ENCODE assay signal across 18 cellular contexts in the genomic region with DNA sequence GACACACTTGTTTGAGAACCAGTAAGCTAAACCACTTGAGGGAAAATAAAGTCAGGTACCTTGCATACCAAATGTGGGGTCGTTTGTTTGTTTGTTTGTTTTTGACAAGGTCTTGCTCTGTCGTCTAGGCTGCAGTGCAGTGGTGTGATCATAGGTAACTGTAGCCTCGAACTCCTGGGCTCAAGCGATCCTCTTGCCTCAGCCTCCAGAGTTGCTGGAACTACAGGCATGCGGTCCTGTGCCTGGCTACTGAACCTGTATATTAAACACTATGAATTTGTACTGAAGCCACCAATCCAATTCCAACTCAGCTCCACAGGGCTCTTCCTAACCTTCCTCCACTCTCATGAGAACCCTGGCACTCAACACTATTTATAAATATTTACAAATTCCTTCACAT. TPM values are rescaled to one million over a fixed set of nuclear protein-coding genes. Genes with fewer than 3 reads are reported as not detected.
DNase-seq lines count a peak whose midpoint lies in the region; ATAC-seq, FAIRE-seq and TF ChIP-seq lines count a peak whose summit lies in the region.
"Had no signal": no experiment of that assay in that cellular context is flagged by ENCODE, and none has a peak within 500 bp of the region (broad histone marks: within the 10 kb centered on the region; RNA-seq: fewer than 3 reads in every experiment).

No MANE protein-coding gene starts in this region.

- ATAC-seq in IMR-90 (ENCODE audit: low read depth) (peak; percentile 27; the same call in 1 of the 2 replicates), HepG2 (peak; percentile 15), GM19023 (IDR thresholded peaks at IDR 0.05; ENCODE audit: unreplicated experiment) (no peak), GM19452 (IDR thresholded peaks at IDR 0.05; ENCODE audit: unreplicated experiment) (no peak)
- ATAC-seq in stimulated activated effector memory CD8-positive, alpha-beta T cell treated with anti-CD3 and anti-CD28 coated beads, Interleukin-12 subunit alpha, Interleukin-12 subunit beta, amount 100 ng/mL, for 72 hours = no peak

- H3K9ac ChIP-seq in IMR-90 (ENCODE audit: low read depth, low read length) (no peak overlapping the region), HepG2 (ENCODE audit: insufficient read depth, low read depth, low read length) (peak overlapping the region; percentile 49; the same call in 1 of the 2 replicates)
- H3K9ac ChIP-seq: GM23248 had no signal

- H3K14ac ChIP-seq in IMR-90 (replicated peaks; ENCODE audit: low read depth, low read length) = no peak overlapping the region

- no peak for DNase-seq in Caco-2
- no peak for DNase-seq in IMR-90
- no peak for DNase-seq in HepG2 (ENCODE audit: low spot score)
- no peak for DNase-seq in stimulated activated effector memory CD8-positive, alpha-beta T cell treated with anti-CD3 and anti-CD28 coated beads, Interleukin-12 subunit alpha, Interleukin-12 subunit beta, amount 100 ng/mL, for 72 hours (ENCODE audit: low spot score in 2 of 2)
- DNase-seq in HUDEP-2 (lab: John Stamatoyannopoulos, UW; ENCODE audit: unreplicated experiment in 76 of 76) = no peak
- no peak for DNase-seq in OCI-LY7 (ENCODE audit: low spot score)
- DNase-seq: C1 segment of cervical spinal cord; CD4-positive, alpha-beta T cell; DMS79 treated with DMSO at 0.1 percent for 48 hours; EL; GM23248; H7; KBM-7 had no signal

- H2BK15ac ChIP-seq in IMR-90 (ENCODE audit: low read depth, low read length) = no peak overlapping the region

- no peaks in the 10 kb centered on the region for H3K9me3 Mint-ChIP-seq in Caco-2 (ENCODE audit: unreplicated experiment)
- no peaks in the 10 kb centered on the region for H3K9me3 Mint-ChIP-seq in stimulated activated effector memory CD8-positive, alpha-beta T cell treated with anti-CD3 and anti-CD28 coated beads, Interleukin-12 subunit alpha, Interleukin-12 subunit beta, amount 100 ng/mL, for 72 hours
- H3K9me3 Mint-ChIP-seq: CD4-positive, alpha-beta T cell had no signal

- no peak overlapping the region for H2BK5ac ChIP-seq in IMR-90 (ENCODE audit: low read depth, low read length, poor library complexity, severe bottlenecking)

- intact Hi-C loops in Caco-2 (cut with micrococcal nuclease; ENCODE audit: unreplicated experiment) (loop anchor here (2.0 kb wide), 1 partner anchor 17 kb away; no protein-coding TSS in a partner anchor), IMR-90 (cut with micrococcal nuclease) (no loop called here), HepG2 (cut with micrococcal nuclease; ENCODE audit: unreplicated experiment) (no loop called here), OCI-LY7 (cut with micrococcal nuclease; ENCODE audit: unreplicated experiment) (no loop called here)

- H2BK120ac ChIP-seq in IMR-90 (ENCODE audit: low read depth, low read length) = no peak overlapping the region

- no peak overlapping the region for H2AK5ac ChIP-seq in IMR-90 (ENCODE audit: low read depth, low read length)

- H3K4ac ChIP-seq in IMR-90 (ENCODE audit: low read depth, low read length) = no peak overlapping the region

- TF ChIP-seq RAD21 in IMR-90 (IDR thresholded peaks at IDR 0.05; ENCODE audit: low read length) (no peak), HepG2 (CRISPR knock-in tag; IDR thresholded peaks at IDR 0.05) (no peak)

- H3K36me3 ChIP-seq in Caco-2 (ENCODE audit: control insufficient read depth, insufficient read depth, low read length) (no peaks in the 10 kb centered on the region; the same call in 1 of the 2 replicates), IMR-90 (ENCODE audit: control insufficient read depth, insufficient read depth, low read length) (no peaks in the 10 kb centered on the region; the same call in 1 of the 2 replicates), HepG2 (replicated peaks in 1 of 2; ENCODE audit: control insufficient read depth in 1 of 2, insufficient read depth in 2 of 2, low read length in 2 of 2) (peaks cover 2 to 13% of the 10 kb centered on the region in 2 experiments; a peak in 2 of 5 replicates), OCI-LY7 (ENCODE audit: insufficient read depth, low read length) (peaks cover 38% of the 10 kb centered on the region)

- H2BK20ac ChIP-seq in IMR-90 (ENCODE audit: low read depth, low read length) = no peak overlapping the region

- H3K27me3 ChIP-seq in Caco-2 (replicated peaks; ENCODE audit: control insufficient read depth, insufficient read depth, low read length) (no peaks in the 10 kb centered on the region), IMR-90 (ENCODE audit: control insufficient read depth, insufficient read depth, low read length) (no peaks in the 10 kb centered on the region), HepG2 (ENCODE audit: control insufficient read depth in 1 of 2, insufficient read depth in 2 of 2, low read length in 2 of 2) (no peaks in the 10 kb centered on the region)

- no peaks in the 10 kb centered on the region for H4K20me1 ChIP-seq in IMR-90 (ENCODE audit: insufficient read depth, low read length)
- H4K20me1 ChIP-seq in HepG2 (ENCODE audit: insufficient read depth, low read length) = no peaks in the 10 kb centered on the region
- no peaks in the 10 kb centered on the region for H4K20me1 ChIP-seq in OCI-LY7 (ENCODE audit: insufficient read depth, low read length)

- no peak overlapping the region for H3K23ac ChIP-seq in IMR-90 (ENCODE audit: low read depth, low read length)

- WGBS in IMR-90 (ENCODE audit: extremely low coverage in 2 of 2, insufficient read length in 1 of 2), 2 experiments = no CpG with 5 or more reads among the region's 5 CpGs
- WGBS in HepG2 (ENCODE audit: low lambda C conversion rate) = 64% methylated on average over 5 of the region's 5 CpGs

- H4K8ac ChIP-seq in IMR-90 (ENCODE audit: low read depth in 2 of 2, low read length in 2 of 2) = no peak overlapping the region

- TF ChIP-seq CTCF in Caco-2 (IDR thresholded peaks at IDR 0.05; ENCODE audit: insufficient read depth in 1 of 2, low read depth in 1 of 2, low read length in 1 of 2, severe bottlenecking in 1 of 2, unreplicated experiment in 1 of 2) (no peak), IMR-90 (conservative IDR thresholded peaks at IDR 0.05; ENCODE audit: low read depth, low read length) (no peak), HepG2 (CRISPR knock-in tag; IDR thresholded peaks at IDR 0.05) (no peak), OCI-LY7 (conservative IDR thresholded peaks at IDR 0.05; ENCODE audit: low read length) (no peak)

- H3K9me2 ChIP-seq in OCI-LY7 (ENCODE audit: insufficient read depth, low read length) = no peaks in the 10 kb centered on the region

- H3K4me1 Mint-ChIP-seq in Caco-2 (ENCODE audit: low read depth, unreplicated experiment) = peaks cover 8% of the 10 kb centered on the region
- H3K4me1 Mint-ChIP-seq in stimulated activated effector memory CD8-positive, alpha-beta T cell treated with anti-CD3 and anti-CD28 coated beads, Interleukin-12 subunit alpha, Interleukin-12 subunit beta, amount 100 ng/mL, for 72 hours = peaks cover 10% of the 10 kb centered on the region

- dilution Hi-C loops in IMR-90 (cut with HindIII; ENCODE audit: low sequenced_read_pairs, unreplicated experiment) = no loop called here

- H3K4me1 ChIP-seq in Caco-2 (peaks cover 8% of the 10 kb centered on the region; the same call in 1 of the 2 replicates), IMR-90 (ENCODE audit: control insufficient read depth, insufficient read depth, low read length) (peaks cover 3% of the 10 kb centered on the region; the same call in 1 of the 2 replicates), HepG2 (ENCODE audit: insufficient read depth, low read length) (peaks cover 67% of the 10 kb centered on the region), OCI-LY7 (ENCODE audit: insufficient read depth, low read length, poor library complexity, severe bottlenecking) (no peaks in the 10 kb centered on the region)

- no TSS peak for BruUV-seq in Caco-2 (replicated peaks; lab: Mats Ljungman, UMichigan)
- no TSS peak for BruUV-seq in IMR-90 (replicated peaks; lab: Mats Ljungman, UMichigan)
- BruUV-seq in HepG2 (replicated peaks; lab: Mats Ljungman, UMichigan) = TSS peak; percentile 16
- BruUV-seq in OCI-LY7 (replicated peaks; lab: Mats Ljungman, UMichigan) = no TSS peak

- in situ Hi-C loops in IMR-90 (cut with MboI; ENCODE audit: low sequenced_read_pairs) = no loop called here
- in situ Hi-C loops in HepG2 (cut with HindIII; ENCODE audit: extremely low pct_ligation_motif_present, low pct_unique_long_range_greater_than_20kb) = no loop called here

- CTCF ChIA-PET in Caco-2 (lab: Charles Lee) = interaction anchor here (0.7 kb wide), 1 partner anchor 45 kb away, joined by 3 read pairs; no protein-coding TSS in a partner anchor
- CTCF ChIA-PET in IMR-90 (lab: Yijun Ruan, JAX) = no interaction called here
- CTCF ChIA-PET in HepG2 (lab: Yijun Ruan, JAX; ENCODE audit: low intra/inter-chr PET ratio, low total read pairs) = no interaction called here
- CTCF ChIA-PET in OCI-LY7 (lab: Charles Lee; ENCODE audit: unreplicated experiment) = no interaction called here

- H3K36me3 Mint-ChIP-seq in Caco-2 (ENCODE audit: insufficient read depth, unreplicated experiment) = peaks cover 22% of the 10 kb centered on the region
- H3K36me3 Mint-ChIP-seq in stimulated activated effector memory CD8-positive, alpha-beta T cell treated with anti-CD3 and anti-CD28 coated beads, Interleukin-12 subunit alpha, Interleukin-12 subunit beta, amount 100 ng/mL, for 72 hours = peaks cover 57% of the 10 kb centered on the region

- no peak overlapping the region for H4K5ac ChIP-seq in IMR-90 (ENCODE audit: low read depth, low read length)

- peak overlapping the region; percentile 52 for H3K27ac Mint-ChIP-seq in Caco-2 (ENCODE audit: unreplicated experiment)
- H3K27ac Mint-ChIP-seq in stimulated activated effector memory CD8-positive, alpha-beta T cell treated with anti-CD3 and anti-CD28 coated beads, Interleukin-12 subunit alpha, Interleukin-12 subunit beta, amount 100 ng/mL, for 72 hours = peak overlapping the region; percentile 6
- H3K27ac Mint-ChIP-seq: B cell; CD4-positive, alpha-beta T cell had no signal

- POLR2A ChIA-PET in Caco-2 (lab: Charles Lee) = interaction anchor here (0.7 kb wide), 1 partner anchor 27 kb away, joined by 3 read pairs; no protein-coding TSS in a partner anchor
- POLR2A ChIA-PET in IMR-90 (lab: Charles Lee; ENCODE audit: unreplicated experiment) = no interaction called here
- POLR2A ChIA-PET in HepG2 (lab: Yijun Ruan, JAX) = interaction anchor here (2.1 to 4.7 kb wide), 2 partner anchors 16 to 25 kb away, joined by 6 to 25 read pairs; no protein-coding TSS in a partner anchor
- POLR2A ChIA-PET in OCI-LY7 (lab: Charles Lee) = interaction anchor here (0.7 to 1.0 kb wide), 2 partner anchors 11 to 1255 kb away, joined by 3 read pairs; no protein-coding TSS in a partner anchor

- H2AFZ ChIP-seq in IMR-90 (replicated peaks; ENCODE audit: low read length, poor library complexity) (no peak overlapping the region), HepG2 (ENCODE audit: low read length) (no peak overlapping the region), OCI-LY7 (ENCODE audit: low read length) (no peak overlapping the region)
- H2AFZ ChIP-seq: GM23248 had no signal

- no peaks in the 10 kb centered on the region for H3K27me3 Mint-ChIP-seq in Caco-2 (ENCODE audit: insufficient read depth, unreplicated experiment)
- H3K27me3 Mint-ChIP-seq: B cell; CD4-positive, alpha-beta T cell had no signal

- no peak overlapping the region for H3K56ac ChIP-seq in IMR-90 (ENCODE audit: extremely low read depth, insufficient read depth, low read length)

- H3K9me3 ChIP-seq in Caco-2 (no peaks in the 10 kb centered on the region), IMR-90 (ENCODE audit: control insufficient read depth, insufficient read depth, low read length) (peaks cover 5% of the 10 kb centered on the region), HepG2 (ENCODE audit: low read length) (no peaks in the 10 kb centered on the region), OCI-LY7 (ENCODE audit: low read length) (no peaks in the 10 kb centered on the region)

- H3K9me1 ChIP-seq in IMR-90 (ENCODE audit: insufficient read depth, low read length) = peaks cover 5% of the 10 kb centered on the region; the same call in 1 of the 2 replicates

- no peaks in the 10 kb centered on the region for H3K79me2 ChIP-seq in HepG2 (ENCODE audit: insufficient read depth, low read length)
- H3K79me2 ChIP-seq in OCI-LY7 (ENCODE audit: insufficient read depth, low read depth, low read length) = no peaks in the 10 kb centered on the region

- peak; percentile 40 for FAIRE-seq in HepG2 (lab: Jason Lieb, UNC)
- FAIRE-seq: G401.6, GM12892 had no signal

- H3K4me2 ChIP-seq in IMR-90 (ENCODE audit: low read depth, low read length) (no peak overlapping the region), HepG2 (ENCODE audit: low read depth, low read length) (peak overlapping the region; percentile 55), OCI-LY7 (ENCODE audit: low read length) (no peak overlapping the region)

- H3K4me3 Mint-ChIP-seq in Caco-2 (ENCODE audit: unreplicated experiment) = no peak overlapping the region
- H3K4me3 Mint-ChIP-seq in stimulated activated effector memory CD8-positive, alpha-beta T cell treated with anti-CD3 and anti-CD28 coated beads, Interleukin-12 subunit alpha, Interleukin-12 subunit beta, amount 100 ng/mL, for 72 hours = no peak overlapping the region
- H3K4me3 Mint-ChIP-seq: B cell; CD4-positive, alpha-beta T cell had no signal

- no peaks in the 10 kb centered on the region; a peak in 1 of 4 replicates for H3K79me1 ChIP-seq in IMR-90 (ENCODE audit: low read depth in 1 of 2, low read length in 2 of 2)

- H2AK9ac ChIP-seq in IMR-90 (replicated peaks; ENCODE audit: low read depth, low read length, poor library complexity) = no peak overlapping the region

- no peak for TF ChIP-seq EP300 in HepG2 (IDR thresholded peaks at IDR 0.05; ENCODE audit: low read depth in 2 of 2, low read length in 2 of 2)
- no peak for TF ChIP-seq EP300 in HepG2 (CRISPR knock-in tag; IDR thresholded peaks at IDR 0.05; ENCODE audit: borderline replicate concordance)

- H4K91ac ChIP-seq in IMR-90 (ENCODE audit: insufficient read depth, low read depth, low read length) = no peak overlapping the region

- no peak overlapping the region for H3K18ac ChIP-seq in IMR-90 (ENCODE audit: low read depth, low read length)

- no peak overlapping the region for H3K4me3 ChIP-seq in Caco-2 (ENCODE audit: low read depth, low read length)
- no peak overlapping the region for H3K4me3 ChIP-seq in IMR-90 (ENCODE audit: insufficient read depth, low read depth, low read length)
- no peak overlapping the region for H3K4me3 ChIP-seq in HepG2 (replicated peaks in 1 of 3; ENCODE audit: insufficient read depth in 1 of 3, low read depth in 2 of 3, low read length in 3 of 3)
- H3K4me3 ChIP-seq in OCI-LY7 (ENCODE audit: low read depth, low read length, poor library complexity, severe bottlenecking) = no peak overlapping the region
- H3K4me3 ChIP-seq: GM23248 had no signal

- TF ChIP-seq POLR2A in IMR-90 (IDR thresholded peaks at IDR 0.05; ENCODE audit: low read depth, low read length) = no peak
- no peak for TF ChIP-seq POLR2A in HepG2 (IDR thresholded peaks at IDR 0.05; ENCODE audit: insufficient read depth in 1 of 2, low read depth in 2 of 2, low read length in 2 of 2)

- no peak overlapping the region for H3K27ac ChIP-seq in IMR-90 (ENCODE audit: insufficient read depth, low read length)
- H3K27ac ChIP-seq in HepG2 (ENCODE audit: extremely low read length, insufficient read depth, low read length) = peak overlapping the region; percentile 67
- no peak overlapping the region for H3K27ac ChIP-seq in OCI-LY7 (ENCODE audit: low read depth, low read length, poor library complexity, severe bottlenecking)
- H3K27ac ChIP-seq: GM23248 had no signal

RNA-seq across cellular contexts. Expression of a gene that starts 51.9 kb away (rescaled TPM):
- total RNA-seq in Caco-2 (2022) (39.7 and 43.9 TPM in 2 replicates), IMR-90 (2012; rRNA removed) (12.7 and 14.4 TPM in 2 replicates), HepG2 (2016; rRNA removed; fragmentation: Illumina TruSeq; extraction: Trizol) (28.2 and 31.9 TPM in 2 replicates), OCI-LY7 (2022) (43.4 and 45.6 TPM in 2 replicates)
- polyA plus RNA-seq in IMR-90 (2012; rRNA removed) (11.8 and 13.7 TPM in 2 replicates), HepG2 (2011; rRNA removed) (11.4 and 13.6 TPM in 2 replicates)
- 6.5 and 8.4 TPM in 2 replicates for polyA plus RNA-seq in IMR-90 (2012; cell fraction: cytosol; rRNA removed)
- polyA plus RNA-seq in IMR-90 (2012; cell fraction: nucleus; rRNA removed; ENCODE audit: low replicate concordance) = 32.2 and 32.7 TPM in 2 replicates
- total RNA-seq in HepG2 (2016; cell fraction: cytosol; rRNA removed; fragmentation: Illumina TruSeq; extraction: Trizol; ENCODE audit: low read depth) = 18.6 and 20.3 TPM in 2 replicates
- 25.4 and 28.2 TPM in 2 replicates for total RNA-seq in HepG2 (2016; cell fraction: insoluble cytoplasmic fraction; rRNA removed; fragmentation: Illumina TruSeq; extraction: Trizol)
- total RNA-seq in HepG2 (2016; cell fraction: membrane; rRNA removed; fragmentation: Illumina TruSeq; extraction: Trizol) = 17.7 and 18.1 TPM in 2 replicates
- 36.0 and 41.1 TPM in 2 replicates for total RNA-seq in HepG2 (2016; cell fraction: nucleus; rRNA removed; fragmentation: Illumina TruSeq; extraction: Trizol)
- polyA plus RNA-seq in HepG2 (2011; cell fraction: cytosol; rRNA removed) = 7.5 and 8.1 TPM in 2 replicates
- 45.3 and 46.4 TPM in 2 replicates for polyA plus RNA-seq in HepG2 (2011; cell fraction: nucleus; rRNA removed)
- 25.4 and 26.4 TPM in 2 replicates for polyA plus RNA-seq in HepG2 (2012)
- 3.6 and 3.7 TPM in 2 replicates for polyA plus RNA-seq in HepG2 (2016; cell fraction: cytosol; fragmentation: Illumina TruSeq; extraction: Trizol; ENCODE audit: low read depth)
- polyA plus RNA-seq in HepG2 (2016; cell fraction: insoluble cytoplasmic fraction; fragmentation: Illumina TruSeq; extraction: Trizol; ENCODE audit: low read depth) = 23.4 and 32.9 TPM in 2 replicates
- 9.8 and 10.7 TPM in 2 replicates for polyA plus RNA-seq in HepG2 (2016; cell fraction: membrane; fragmentation: Illumina TruSeq; extraction: Trizol; ENCODE audit: low read depth)
- polyA plus RNA-seq in HepG2 (2016; cell fraction: nucleus; fragmentation: Illumina TruSeq; extraction: Trizol; ENCODE audit: insufficient read depth, low read depth) = 61.5 and 63.2 TPM in 2 replicates
- 17.8 and 29.5 TPM in 2 replicates for polyA minus RNA-seq in HepG2 (2011; rRNA and poly(A)+ RNA removed; ENCODE audit: low replicate concordance)
- 12.8 and 16.9 TPM in 2 replicates for polyA minus RNA-seq in HepG2 (2011; cell fraction: cytosol; rRNA and poly(A)+ RNA removed)
- 37.2 and 39.9 TPM in 2 replicates for polyA minus RNA-seq in HepG2 (2011; cell fraction: nucleus; rRNA and poly(A)+ RNA removed)
- 20.8 and 30.3 TPM in 2 replicates for total RNA-seq in OCI-LY7 (2014; rRNA removed; shearing (Covaris generic))

RNA-seq across cellular contexts. Expression of a gene that starts 59.4 kb away (rescaled TPM):
- 115 and 120 TPM in 2 replicates for total RNA-seq in Caco-2 (2022)
- 36.4 and 47.0 TPM in 2 replicates for total RNA-seq in IMR-90 (2012; rRNA removed)
- polyA plus RNA-seq in IMR-90 (2012; rRNA removed) = 58.1 and 63.2 TPM in 2 replicates
- polyA plus RNA-seq in IMR-90 (2012; cell fraction: cytosol; rRNA removed) = 57.9 and 67.8 TPM in 2 replicates
- 25.7 and 35.4 TPM in 2 replicates for polyA plus RNA-seq in IMR-90 (2012; cell fraction: nucleus; rRNA removed; ENCODE audit: low replicate concordance)
- 47.1 and 83.5 TPM in 2 replicates for total RNA-seq in HepG2 (2016; rRNA removed; fragmentation: Illumina TruSeq; extraction: Trizol)
- 30.5 and 33.0 TPM in 2 replicates for total RNA-seq in HepG2 (2016; cell fraction: cytosol; rRNA removed; fragmentation: Illumina TruSeq; extraction: Trizol; ENCODE audit: low read depth)
- total RNA-seq in HepG2 (2016; cell fraction: insoluble cytoplasmic fraction; rRNA removed; fragmentation: Illumina TruSeq; extraction: Trizol) = 48.8 and 85.3 TPM in 2 replicates
- 54.4 and 54.7 TPM in 2 replicates for total RNA-seq in HepG2 (2016; cell fraction: membrane; rRNA removed; fragmentation: Illumina TruSeq; extraction: Trizol)
- total RNA-seq in HepG2 (2016; cell fraction: nucleus; rRNA removed; fragmentation: Illumina TruSeq; extraction: Trizol) = 37.1 and 40.2 TPM in 2 replicates
- polyA plus RNA-seq in HepG2 (2011; rRNA removed) = 159 and 162 TPM in 2 replicates
- 187 and 245 TPM in 2 replicates for polyA plus RNA-seq in HepG2 (2011; cell fraction: cytosol; rRNA removed)
- polyA plus RNA-seq in HepG2 (2011; cell fraction: nucleus; rRNA removed) = 97.8 and 101 TPM in 2 replicates
- polyA plus RNA-seq in HepG2 (2012) = 151 and 164 TPM in 2 replicates
- 53.6 and 57.2 TPM in 2 replicates for polyA plus RNA-seq in HepG2 (2016; cell fraction: cytosol; fragmentation: Illumina TruSeq; extraction: Trizol; ENCODE audit: low read depth)
- polyA plus RNA-seq in HepG2 (2016; cell fraction: insoluble cytoplasmic fraction; fragmentation: Illumina TruSeq; extraction: Trizol; ENCODE audit: low read depth) = 224 and 233 TPM in 2 replicates
- polyA plus RNA-seq in HepG2 (2016; cell fraction: membrane; fragmentation: Illumina TruSeq; extraction: Trizol; ENCODE audit: low read depth) = 81.4 and 91.5 TPM in 2 replicates
- 100 and 106 TPM in 2 replicates for polyA plus RNA-seq in HepG2 (2016; cell fraction: nucleus; fragmentation: Illumina TruSeq; extraction: Trizol; ENCODE audit: insufficient read depth, low read depth)
- 115 and 322 TPM in 2 replicates for polyA minus RNA-seq in HepG2 (2011; rRNA and poly(A)+ RNA removed; ENCODE audit: low replicate concordance)
- 172 TPM in 2 replicates for polyA minus RNA-seq in HepG2 (2011; cell fraction: cytosol; rRNA and poly(A)+ RNA removed)
- 70.4 and 93.7 TPM in 2 replicates for polyA minus RNA-seq in HepG2 (2011; cell fraction: nucleus; rRNA and poly(A)+ RNA removed)
- 29.3 and 36.9 TPM in 2 replicates for total RNA-seq in OCI-LY7 (2014; rRNA removed; shearing (Covaris generic))
- total RNA-seq in OCI-LY7 (2022) = 62.2 and 68.7 TPM in 2 replicates

Comparison
In these comparisons a context has a peak if more than half of its experiments do, and no peak if none do; other contexts are left out.
1. ATAC-seq: peak in IMR-90 (single experiment) and HepG2 (single experiment); none in stimulated activated effector memory CD8-positive, alpha-beta T cell treated with anti-CD3 and anti-CD28 coated beads, Interleukin-12 subunit alpha, Interleukin-12 subunit beta, amount 100 ng/mL, for 72 hours (single experiment), GM19023 (single experiment) and GM19452 (single experiment).